Comparison of ENCODE assay signal across 9 cellular contexts in genomic region chr11:74418509-74418895, GRCh38.
DNase-seq lines count a peak whose midpoint lies in the region; ATAC-seq and FAIRE-seq lines count a peak whose summit lies in the region.
"Had no signal": no experiment of that assay in that cellular context is flagged by ENCODE, and none has a peak within 500 bp of the region (broad histone marks: within the 10 kb centered on the region; RNA-seq: fewer than 3 reads in every experiment).

No MANE protein-coding gene starts in this region.

- H3K36me3 Mint-ChIP-seq in stimulated activated memory B cell treated with anti-CD40 and anti-IgM and Interleukin-4, amounts not matched to agents 10 μg/mL and 1 μg/mL and 100 μg/mL, for 72 hours: no peaks in the 10 kb centered on the region
- H3K36me3 Mint-ChIP-seq: immature natural killer cell had no signal

- DNase-seq in ACHN (peak; percentile 29), HTR-8/SVneo (ENCODE audit: insufficient read length, low spot score) (peak; percentile 67), adipocyte (ENCODE audit: low read depth) (peak; percentile 67), kidney glomerular epithelial cell (lab: John Stamatoyannopoulos, UW) (peak; percentile 84), HuH-7 (ENCODE audit: low spot score) (no peak), NCI-H1694 treated with DMSO at 0.1 percent for 48 hours (lab: John Stamatoyannopoulos, UW) (no peak)
- no peak for DNase-seq in stimulated activated naive CD4-positive, alpha-beta T cell treated with Interleukin-2 at 50 U/mL for 16 hours (lab: John Stamatoyannopoulos, UW)
- DNase-seq: immature natural killer cell had no signal

- no peak overlapping the region for H3K9ac ChIP-seq in adipocyte (ENCODE audit: low read length)

- H3K4me1 ChIP-seq in adipocyte (ENCODE audit: control insufficient read depth, insufficient read depth, low read length): peaks cover 9% of the 10 kb centered on the region

- ATAC-seq in stimulated activated memory B cell treated with anti-CD40 and anti-IgM and Interleukin-4, amounts not matched to agents 10 μg/mL and 1 μg/mL and 100 μg/mL, for 72 hours: no peak

- no peaks in the 10 kb centered on the region for H3K36me3 ChIP-seq in adipocyte (ENCODE audit: control insufficient read depth, insufficient read depth, low read length, severe bottlenecking)

- no peak overlapping the region for H3K4me3 Mint-ChIP-seq in stimulated activated memory B cell treated with anti-CD40 and anti-IgM and Interleukin-4, amounts not matched to agents 10 μg/mL and 1 μg/mL and 100 μg/mL, for 72 hours
- H3K4me3 Mint-ChIP-seq: immature natural killer cell had no signal

- H3K4me3 ChIP-seq in adipocyte (ENCODE audit: low read length): no peak overlapping the region

- FAIRE-seq in HTR-8/SVneo (lab: Jason Lieb, UNC): peak; percentile 49

- H3K4me1 Mint-ChIP-seq in stimulated activated memory B cell treated with anti-CD40 and anti-IgM and Interleukin-4, amounts not matched to agents 10 μg/mL and 1 μg/mL and 100 μg/mL, for 72 hours: no peaks in the 10 kb centered on the region
- H3K4me1 Mint-ChIP-seq: immature natural killer cell had no signal

- peaks cover 11% of the 10 kb centered on the region for H3K27me3 Mint-ChIP-seq in stimulated activated memory B cell treated with anti-CD40 and anti-IgM and Interleukin-4, amounts not matched to agents 10 μg/mL and 1 μg/mL and 100 μg/mL, for 72 hours

- H3K9me3 Mint-ChIP-seq in stimulated activated memory B cell treated with anti-CD40 and anti-IgM and Interleukin-4, amounts not matched to agents 10 μg/mL and 1 μg/mL and 100 μg/mL, for 72 hours: no peaks in the 10 kb centered on the region
- H3K9me3 Mint-ChIP-seq: immature natural killer cell had no signal

- H3K9me3 ChIP-seq in adipocyte (ENCODE audit: control insufficient read depth, low read length): no peaks in the 10 kb centered on the region

- no peak overlapping the region for H3K27ac Mint-ChIP-seq in stimulated activated memory B cell treated with anti-CD40 and anti-IgM and Interleukin-4, amounts not matched to agents 10 μg/mL and 1 μg/mL and 100 μg/mL, for 72 hours
- H3K27ac Mint-ChIP-seq: immature natural killer cell had no signal

- no peaks in the 10 kb centered on the region for H3K27me3 ChIP-seq in adipocyte (replicated peaks; ENCODE audit: control insufficient read depth, insufficient read depth, low read length)

- in situ Hi-C loops in ACHN (cut with HindIII; ENCODE audit: low pct_ligation_motif_present, low pct_unique_long_range_greater_than_20kb, low sequenced_read_pairs): no loop called here

Comparison
In these comparisons a context has a peak if more than half of its experiments do, and no peak if none do; other contexts are left out.
1. DNase-seq: peak in ACHN (single experiment), HTR-8/SVneo (single experiment), adipocyte (single experiment) and kidney glomerular epithelial cell (single experiment); none in HuH-7 (single experiment), NCI-H1694 treated with DMSO at 0.1 percent for 48 hours (single experiment) and stimulated activated naive CD4-positive, alpha-beta T cell treated with Interleukin-2 at 50 U/mL for 16 hours (single experiment).